8 cellular contexts compared by ENCODE assay signal in genomic region chr5:96997265-96997859, GRCh38.
DNase-seq lines count a peak whose midpoint lies in the region; ATAC-seq and TF ChIP-seq lines count a peak whose summit lies in the region.

No MANE protein-coding gene starts in this region.

- ATAC-seq in HG02870 (IDR thresholded peaks at IDR 0.05; ENCODE audit: unreplicated experiment) (peak; percentile 81), HG03139 (IDR thresholded peaks at IDR 0.05; ENCODE audit: unreplicated experiment) (no peak)

- H3K27ac Mint-ChIP-seq in chondrocyte (ENCODE audit: unreplicated experiment), result no peak overlapping the region
- no peak overlapping the region for H3K27ac Mint-ChIP-seq in mesothelial cell of epicardium

- TF ChIP-seq CTCF in chondrocyte (IDR thresholded peaks at IDR 0.05), result peak; percentile 87
- TF ChIP-seq CTCF in mesothelial cell of epicardium (IDR thresholded peaks at IDR 0.05; ENCODE audit: unreplicated experiment), result peak; percentile 56

- H3K27me3 Mint-ChIP-seq in chondrocyte (ENCODE audit: low read depth) (no peaks in the 10 kb centered on the region), mesothelial cell of epicardium (ENCODE audit: low read depth) (no peaks in the 10 kb centered on the region)

- peaks cover 21% of the 10 kb centered on the region for H3K4me1 Mint-ChIP-seq in chondrocyte (ENCODE audit: low read depth)
- peaks cover 6% of the 10 kb centered on the region for H3K4me1 Mint-ChIP-seq in mesothelial cell of epicardium

- DNase-seq in AML-193 (lab: John Stamatoyannopoulos, UW), result peak; percentile 67 to 69
- DNase-seq in ELR (ENCODE audit: low read depth), result peak; percentile 70
- DNase-seq in NOMO-1 treated with dmso at 0.1 percent for 144 hours (lab: John Stamatoyannopoulos, UW; ENCODE audit: unreplicated experiment), result peak; percentile 32
- no peak for DNase-seq in chondrocyte (ENCODE audit: low spot score)
- DNase-seq in mesothelial cell of epicardium (ENCODE audit: low spot score in 2 of 2, unreplicated experiment in 2 of 2), result no peak
- DNase-seq in KG1 (lab: John Stamatoyannopoulos, UW), result no peak

- H3K4me3 Mint-ChIP-seq in chondrocyte (ENCODE audit: unreplicated experiment) (no peak overlapping the region), mesothelial cell of epicardium (no peak overlapping the region)

- no peaks in the 10 kb centered on the region for H3K9me3 Mint-ChIP-seq in chondrocyte (ENCODE audit: low read depth)
- no peaks in the 10 kb centered on the region for H3K9me3 Mint-ChIP-seq in mesothelial cell of epicardium

- H3K36me3 Mint-ChIP-seq in chondrocyte (ENCODE audit: low read depth) (peaks cover 13% of the 10 kb centered on the region), mesothelial cell of epicardium (peaks cover 14% of the 10 kb centered on the region)

Comparison
In these comparisons a context has a peak if more than half of its experiments do, and no peak if none do; other contexts are left out.
1. DNase-seq: peak in AML-193 (2 of 2), ELR (single experiment) and NOMO-1 treated with dmso at 0.1 percent for 144 hours (single experiment); none in chondrocyte (single experiment), mesothelial cell of epicardium (0 of 2) and KG1 (single experiment).